8 cellular contexts compared by ENCODE assay signal in the genomic region with DNA sequence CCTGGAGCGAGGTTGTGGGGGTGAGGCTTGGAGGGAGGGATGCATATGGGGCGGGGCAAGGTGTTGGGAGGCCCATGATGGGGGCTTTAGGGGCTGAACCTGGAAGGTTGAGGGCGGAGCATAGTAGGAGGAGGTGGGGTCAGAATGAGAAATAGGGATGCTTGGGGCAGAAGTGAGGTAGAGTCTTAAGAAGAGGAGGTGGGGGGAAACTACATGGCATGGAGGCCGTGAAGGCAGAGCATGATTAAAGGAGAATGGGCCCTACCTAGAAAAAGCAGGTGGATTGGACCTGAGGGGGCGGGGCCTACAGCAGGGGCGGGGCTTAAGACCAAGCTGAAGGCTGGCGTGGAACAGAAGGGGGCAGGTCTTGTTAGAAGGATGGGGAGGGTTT. TPM values are rescaled to one million over a fixed set of nuclear protein-coding genes. Genes with fewer than 3 reads are reported as not detected.
DNase-seq lines count a peak whose midpoint lies in the region; ATAC-seq, FAIRE-seq and TF ChIP-seq lines count a peak whose summit lies in the region.

No MANE protein-coding gene starts in this region.

- H3K4me3 Mint-ChIP-seq in WTC11, result peak overlapping the region; percentile 55

- no peak overlapping the region for H2BK120ac ChIP-seq in H1 (replicated peaks; ENCODE audit: low read depth, low read length)

- no peak for FAIRE-seq in H1 (lab: Jason Lieb, UNC)

- H3K27me3 ChIP-seq in DOHH2 (ENCODE audit: control insufficient read depth, low read length) (no peaks in the 10 kb centered on the region), HUES6 (ENCODE audit: control insufficient read depth, insufficient read depth, low read length) (no peaks in the 10 kb centered on the region), H1 (replicated peaks in 1 of 4; ENCODE audit: control insufficient read depth in 3 of 4, extremely low read depth in 1 of 4, insufficient read depth in 3 of 4, low read length in 3 of 4) (no peaks in the 10 kb centered on the region), parathyroid adenoma (ENCODE audit: control insufficient read depth, insufficient read depth, low read length) (no peaks in the 10 kb centered on the region)

- whole genome bisulfite sequencing in H1 (ENCODE audit: extremely low coverage in 1 of 2, insufficient coverage in 1 of 2, insufficient read length in 1 of 2, insufficient replicate concordance in 2 of 2, low coverage in 1 of 2, low lambda C conversion rate in 2 of 2, missing lambda C conversion rate in 1 of 2), 2 experiments, result 29% methylated on average over 4 of the region's 7 CpGs; no CpG with 5 or more reads in 1 of the 2 experiments

- peak; percentile 90 for DNase-seq in WTC11 (ENCODE audit: low spot score)
- peak in 1 of 2 experiments; percentile 83 for DNase-seq in H1 (ENCODE audit: low read depth in 1 of 2, low spot score in 2 of 2)
- no peak for DNase-seq in superior temporal gyrus (ENCODE audit: extremely low spot score)

- CTCF ChIA-PET in WTC11 (lab: Charles Lee) (interaction anchor here (0.5 to 3.5 kb wide), 8 partner anchors 8 to 141 kb away, joined by 3 to 20 read pairs (median 3); no protein-coding TSS in a partner anchor), H1 (lab: Charles Lee; ENCODE audit: partially characterized antibody) (interaction anchor here (1.0 to 3.3 kb wide), 3 partner anchors 9 to 84 kb away, joined by 4 to 11 read pairs (median 9); no protein-coding TSS in a partner anchor)

- H3K27me3 Mint-ChIP-seq in WTC11 (ENCODE audit: low read depth), result no peaks in the 10 kb centered on the region; the same call in none of the 2 replicates

- H3K9ac ChIP-seq in HUES6 (ENCODE audit: low read length), result no peak overlapping the region
- no peak overlapping the region for H3K9ac ChIP-seq in H1 (replicated peaks in 1 of 4; ENCODE audit: extremely low read depth in 1 of 4, low read depth in 3 of 4, low read length in 3 of 4)
- no peak overlapping the region for H3K9ac ChIP-seq in parathyroid adenoma

- no peaks in the 10 kb centered on the region for H3K9me2 ChIP-seq in DOHH2 (replicated peaks; ENCODE audit: control insufficient read depth, low read length)

- H2AK5ac ChIP-seq in H1 (ENCODE audit: low read depth, low read length), result no peak overlapping the region

- H3K9me3 ChIP-seq in DOHH2 (ENCODE audit: control insufficient read depth, insufficient read depth, low read length) (no peaks in the 10 kb centered on the region), HUES6 (ENCODE audit: control insufficient read depth, insufficient read depth, low read depth, low read length) (no peaks in the 10 kb centered on the region), H1 (ENCODE audit: insufficient read depth in 2 of 2, low read depth in 1 of 2, low read length in 1 of 2) (no peaks in the 10 kb centered on the region), parathyroid adenoma (ENCODE audit: control insufficient read depth, low read length) (no peaks in the 10 kb centered on the region)

- TF ChIP-seq POLR2A in H1 (IDR thresholded peaks at IDR 0.05; ENCODE audit: control extremely low read depth in 1 of 2, low read depth in 2 of 2, low read length in 2 of 2), result no peak

- H2AFZ ChIP-seq in H1 (ENCODE audit: low read length) (no peak overlapping the region), parathyroid adenoma (no peak overlapping the region)

- no peak for TF ChIP-seq RAD21 in H1 (IDR thresholded peaks at IDR 0.05 in 1 of 2, conservative IDR thresholded peaks at IDR 0.05 in 1 of 2; ENCODE audit: low read depth in 2 of 2, low read length in 2 of 2)

- H2BK20ac ChIP-seq in H1 (ENCODE audit: low read length), result no peak overlapping the region

- H3K27ac ChIP-seq in DOHH2 (ENCODE audit: low read depth, low read length) (no peak overlapping the region; the same call in 1 of the 2 replicates), HUES6 (ENCODE audit: low read depth, low read length) (no peak overlapping the region), H1 (ENCODE audit: low read depth, low read length) (no peak overlapping the region), parathyroid adenoma (no peak overlapping the region)

- peak overlapping the region; percentile 76 for H3K27ac Mint-ChIP-seq in WTC11

- H2BK5ac ChIP-seq in H1 (ENCODE audit: low read depth, low read length), result no peak overlapping the region

- H3K23me2 ChIP-seq in H1 (ENCODE audit: low read depth, low read length), result no peaks in the 10 kb centered on the region

- no peaks in the 10 kb centered on the region for H3K9me3 Mint-ChIP-seq in WTC11

- H4K8ac ChIP-seq in H1 (ENCODE audit: extremely low read depth, insufficient read depth, low read length), result no peak overlapping the region

- no peak overlapping the region for H2BK15ac ChIP-seq in H1 (ENCODE audit: low read length)

- H3K18ac ChIP-seq in H1 (ENCODE audit: extremely low read depth, low read length), result no peak overlapping the region; the same call in 1 of the 2 replicates

- H3K36me3 ChIP-seq in DOHH2 (ENCODE audit: control insufficient read depth, low read length) (peaks cover 49% of the 10 kb centered on the region), HUES6 (ENCODE audit: control insufficient read depth, insufficient read depth, low read length) (peaks cover 45% of the 10 kb centered on the region), H1 (ENCODE audit: control insufficient read depth in 2 of 4, insufficient read depth in 4 of 4, low read length in 3 of 4) (peaks cover 12 to 37% (median 31%) of the 10 kb centered on the region in 4 experiments), parathyroid adenoma (ENCODE audit: control insufficient read depth, insufficient read depth, low read length) (no peaks in the 10 kb centered on the region)

- H3K79me2 ChIP-seq in DOHH2 (ENCODE audit: control insufficient read depth, low read length) (peaks cover 13% of the 10 kb centered on the region), H1 (ENCODE audit: control insufficient read depth in 1 of 2, insufficient read depth in 2 of 2, low read length in 2 of 2) (no peaks in the 10 kb centered on the region), parathyroid adenoma (no peaks in the 10 kb centered on the region)

- no peak overlapping the region for H3K4ac ChIP-seq in H1 (replicated peaks; ENCODE audit: insufficient read length, low read depth, low read length)

- H3F3A ChIP-seq in DOHH2 (ENCODE audit: control insufficient read depth, insufficient read depth), result 0 out of 2 replicates have a peak, but pooled peaks cover 5% of the 10 kb centered on the region

- H3K56ac ChIP-seq in H1 (replicated peaks; ENCODE audit: insufficient read length, low read depth, low read length), result no peak overlapping the region

- H3K36me3 Mint-ChIP-seq in WTC11, result peaks cover 27% of the 10 kb centered on the region

- H4K91ac ChIP-seq in H1 (replicated peaks; ENCODE audit: insufficient read length, low read length), result no peak overlapping the region

- no peaks in the 10 kb centered on the region; the same call in 1 of the 2 replicates for H3K79me1 ChIP-seq in H1 (ENCODE audit: low read depth, low read length)

- H3K4me3 ChIP-seq in DOHH2 (ENCODE audit: low read length) (peak overlapping the region; percentile 64), HUES6 (ENCODE audit: low read depth, low read length) (peak overlapping the region; percentile 24), H1 (ENCODE audit: extremely low read depth in 1 of 4, insufficient read depth in 2 of 4, low read depth in 3 of 4, low read length in 4 of 4) (peak overlapping the region; percentile 14 to 52 (median 27); a peak in 6 of 8 replicates), parathyroid adenoma (ENCODE audit: low read depth, low read length) (peak overlapping the region; percentile 2)

- no peak overlapping the region for H3K14ac ChIP-seq in H1 (ENCODE audit: insufficient read length)

- H3K4me2 ChIP-seq in DOHH2 (ENCODE audit: low read length) (peak overlapping the region; percentile 63), H1 (ENCODE audit: insufficient read depth in 1 of 2, low read depth in 2 of 2, low read length in 2 of 2) (peak overlapping the region; percentile 18 to 65; a peak in 3 of 4 replicates), parathyroid adenoma (ENCODE audit: low read length) (no peak overlapping the region)

- H2BK12ac ChIP-seq in H1 (ENCODE audit: low read depth, low read length), result no peak overlapping the region

- ATAC-seq in WTC11 (peak; percentile 83), GM18861 (IDR thresholded peaks at IDR 0.05; ENCODE audit: unreplicated experiment) (no peak), GM19351 (IDR thresholded peaks at IDR 0.05; ENCODE audit: unreplicated experiment) (no peak)

- no peak for TF ChIP-seq EP300 in H1 (IDR thresholded peaks at IDR 0.05; ENCODE audit: borderline replicate concordance in 1 of 2, low read depth in 2 of 2, low read length in 2 of 2)

- POLR2A ChIA-PET in WTC11 (lab: Charles Lee) (interaction anchor here (0.7 to 1.0 kb wide), 2 partner anchors 9 to 48 kb away, joined by 3 to 4 read pairs; partner anchors contain the start of gene KCNC3), H1 (lab: Charles Lee; ENCODE audit: partially characterized antibody) (interaction anchor here (1.7 to 1.9 kb wide), 2 partner anchors 10 to 44 kb away, joined by 5 to 7 read pairs; no protein-coding TSS in a partner anchor)

- H3K23ac ChIP-seq in H1 (ENCODE audit: insufficient read length), result no peak overlapping the region

- no peak overlapping the region for H4K5ac ChIP-seq in H1 (ENCODE audit: insufficient read length, low read depth, low read length)

- H3K4me1 Mint-ChIP-seq in WTC11, result peaks cover 3% of the 10 kb centered on the region; the same call in 1 of the 2 replicates

- peaks cover 16% of the 10 kb centered on the region for H3K4me1 ChIP-seq in DOHH2 (ENCODE audit: control insufficient read depth, low read length)
- H3K4me1 ChIP-seq in HUES6 (ENCODE audit: control insufficient read depth, insufficient read depth, low read length), result no peaks in the 10 kb centered on the region
- H3K4me1 ChIP-seq in H1 (replicated peaks in 1 of 4; ENCODE audit: control insufficient read depth in 3 of 4, insufficient read depth in 4 of 4, low read length in 3 of 4), result peaks cover 0 to 4% (median 1%) of the 10 kb centered on the region in 4 experiments; a peak in 3 of 7 replicates
- no peaks in the 10 kb centered on the region for H3K4me1 ChIP-seq in parathyroid adenoma

- H4K20me1 ChIP-seq in DOHH2 (ENCODE audit: control insufficient read depth, insufficient read depth, low read depth, low read length), result peaks cover 5% of the 10 kb centered on the region; the same call in 1 of the 2 replicates
- peaks cover 5% of the 10 kb centered on the region in 2 experiments for H4K20me1 ChIP-seq in H1 (replicated peaks in 1 of 2; ENCODE audit: control insufficient read depth in 1 of 2, insufficient read depth in 2 of 2, low read length in 2 of 2)

- TF ChIP-seq CTCF in DOHH2 (IDR thresholded peaks at IDR 0.05; ENCODE audit: low read depth, low read length, poor library complexity, severe bottlenecking) (no peak), WTC11 (IDR thresholded peaks at IDR 0.05) (no peak), H1 (IDR thresholded peaks at IDR 0.05; ENCODE audit: control extremely low read depth in 1 of 3, insufficient read depth in 1 of 3, low read depth in 1 of 3, low read length in 3 of 3) (no peak), parathyroid adenoma (IDR thresholded peaks at IDR 0.05) (no peak)

RNA-seq across cellular contexts. Expression of gene NR1H2, which starts 0.8 kb away (rescaled TPM):
- total RNA-seq in WTC11 (2021), result 40.5 to 45.8 TPM (median 41.0 TPM) in 3 replicates
- total RNA-seq in H1 (2021; fragmentation: NEBNext Ultra II Directional; extraction: Animal tissue kit (Norgen Biotek cat#: 25700)), result 40.3 and 41.4 TPM in 2 replicates
- polyA plus RNA-seq in H1 (2011; rRNA removed), result 47.5 and 61.5 TPM in 2 replicates
- polyA plus RNA-seq in H1 (2011; cell fraction: cytosol; rRNA removed), result 43.0 TPM
- 70.3 TPM for polyA plus RNA-seq in H1 (2011; cell fraction: nucleus; rRNA removed)
- 22.3 to 39.2 TPM (median 34.3 TPM) in 4 replicates for polyA plus RNA-seq in H1 (2012, experiment 1 of 2)
- polyA plus RNA-seq in H1 (2012, experiment 2 of 2), result 33.5 TPM
- polyA plus RNA-seq in H1 (2013, experiment 1 of 2), result 19.2 TPM
- polyA plus RNA-seq in H1 (2013, experiment 2 of 2), result 18.0 TPM
- polyA minus RNA-seq in H1 (2011; rRNA and poly(A)+ RNA removed), result 20.3 and 22.8 TPM in 2 replicates
- 21.5 TPM for polyA minus RNA-seq in H1 (2011; cell fraction: cytosol; rRNA and poly(A)+ RNA removed)
- 25.5 TPM for polyA minus RNA-seq in H1 (2011; cell fraction: nucleus; rRNA and poly(A)+ RNA removed)

RNA-seq across cellular contexts. Expression of gene POLD1, which starts 7.1 kb away (rescaled TPM):
- total RNA-seq in WTC11 (2021), result 163 to 179 TPM (median 178 TPM) in 3 replicates
- total RNA-seq in H1 (2021; fragmentation: NEBNext Ultra II Directional; extraction: Animal tissue kit (Norgen Biotek cat#: 25700)), result 141 and 149 TPM in 2 replicates
- 142 and 191 TPM in 2 replicates for polyA plus RNA-seq in H1 (2011; rRNA removed)
- polyA plus RNA-seq in H1 (2011; cell fraction: cytosol; rRNA removed), result 136 TPM
- 435 TPM for polyA plus RNA-seq in H1 (2011; cell fraction: nucleus; rRNA removed)
- polyA plus RNA-seq in H1 (2012, experiment 1 of 2), result 86.1 to 170 TPM (median 149 TPM) in 4 replicates
- 109 TPM for polyA plus RNA-seq in H1 (2012, experiment 2 of 2)
- 81.0 TPM for polyA plus RNA-seq in H1 (2013, experiment 1 of 2)
- polyA plus RNA-seq in H1 (2013, experiment 2 of 2), result 72.1 TPM
- 57.8 and 65.0 TPM in 2 replicates for polyA minus RNA-seq in H1 (2011; rRNA and poly(A)+ RNA removed)
- polyA minus RNA-seq in H1 (2011; cell fraction: cytosol; rRNA and poly(A)+ RNA removed), result 137 TPM
- 137 TPM for polyA minus RNA-seq in H1 (2011; cell fraction: nucleus; rRNA and poly(A)+ RNA removed)

RNA-seq across cellular contexts. Expression of gene NAPSA, which starts 11.6 kb away (rescaled TPM):
- 2.4 to 3.1 TPM (median 2.7 TPM) in 3 replicates for total RNA-seq in WTC11 (2021)
- 0.71 and 1.1 TPM in 2 replicates for total RNA-seq in H1 (2021; fragmentation: NEBNext Ultra II Directional; extraction: Animal tissue kit (Norgen Biotek cat#: 25700))
- polyA plus RNA-seq in H1 (2011; rRNA removed), result 0.73 and 0.93 TPM in 2 replicates
- polyA plus RNA-seq in H1 (2011; cell fraction: cytosol; rRNA removed), result 0.89 TPM
- polyA plus RNA-seq in H1 (2011; cell fraction: nucleus; rRNA removed), result 3.3 TPM
- polyA plus RNA-seq in H1 (2012, experiment 1 of 2), result 0.40 to 1.0 TPM (median 0.84 TPM) in 4 replicates
- polyA plus RNA-seq in H1 (2012, experiment 2 of 2), result 0.72 TPM
- polyA plus RNA-seq in H1 (2013, experiment 1 of 2), result 0.71 TPM
- polyA plus RNA-seq in H1 (2013, experiment 2 of 2), result 0.63 TPM
- polyA minus RNA-seq in H1 (2011; rRNA and poly(A)+ RNA removed), result 0.15 and 0.35 TPM in 2 replicates
- 0.73 TPM for polyA minus RNA-seq in H1 (2011; cell fraction: cytosol; rRNA and poly(A)+ RNA removed)
- 1.00 TPM for polyA minus RNA-seq in H1 (2011; cell fraction: nucleus; rRNA and poly(A)+ RNA removed)

RNA-seq across cellular contexts. Expression of gene SPIB, which starts 41.7 kb away (rescaled TPM):
- total RNA-seq in WTC11 (2021), result 3.1 to 4.7 TPM (median 3.7 TPM) in 3 replicates
- total RNA-seq in H1 (2021; fragmentation: NEBNext Ultra II Directional; extraction: Animal tissue kit (Norgen Biotek cat#: 25700)), result 9.6 and 11.1 TPM in 2 replicates
- 11.8 and 17.4 TPM in 2 replicates for polyA plus RNA-seq in H1 (2011; rRNA removed)
- polyA plus RNA-seq in H1 (2011; cell fraction: cytosol; rRNA removed), result 6.7 TPM
- 11.2 TPM for polyA plus RNA-seq in H1 (2011; cell fraction: nucleus; rRNA removed)
- polyA plus RNA-seq in H1 (2012, experiment 1 of 2), result 6.5 to 13.3 TPM (median 10.4 TPM) in 4 replicates
- polyA plus RNA-seq in H1 (2012, experiment 2 of 2), result 7.3 TPM
- polyA plus RNA-seq in H1 (2013, experiment 1 of 2), result 13.0 TPM
- polyA plus RNA-seq in H1 (2013, experiment 2 of 2), result 14.7 TPM
- 3.5 and 5.2 TPM in 2 replicates for polyA minus RNA-seq in H1 (2011; rRNA and poly(A)+ RNA removed)
- 3.7 TPM for polyA minus RNA-seq in H1 (2011; cell fraction: cytosol; rRNA and poly(A)+ RNA removed)
- polyA minus RNA-seq in H1 (2011; cell fraction: nucleus; rRNA and poly(A)+ RNA removed), result 2.6 TPM

RNA-seq across cellular contexts. Expression of gene KCNC3, which starts 47.9 kb away (rescaled TPM):
- total RNA-seq in WTC11 (2021), result 8.5 to 10.1 TPM (median 10.0 TPM) in 3 replicates
- total RNA-seq in H1 (2021; fragmentation: NEBNext Ultra II Directional; extraction: Animal tissue kit (Norgen Biotek cat#: 25700)), result 7.2 and 8.5 TPM in 2 replicates
- polyA plus RNA-seq in H1 (2011; rRNA removed), result 3.9 and 6.3 TPM in 2 replicates
- polyA plus RNA-seq in H1 (2011; cell fraction: cytosol; rRNA removed), result 3.0 TPM
- 20.7 TPM for polyA plus RNA-seq in H1 (2011; cell fraction: nucleus; rRNA removed)
- polyA plus RNA-seq in H1 (2012, experiment 1 of 2), result 9.3 to 12.8 TPM (median 11.1 TPM) in 4 replicates
- 5.4 TPM for polyA plus RNA-seq in H1 (2012, experiment 2 of 2)
- 4.5 TPM for polyA plus RNA-seq in H1 (2013, experiment 1 of 2)
- 4.0 TPM for polyA plus RNA-seq in H1 (2013, experiment 2 of 2)
- polyA minus RNA-seq in H1 (2011; rRNA and poly(A)+ RNA removed), result 3.3 and 3.8 TPM in 2 replicates
- 6.0 TPM for polyA minus RNA-seq in H1 (2011; cell fraction: cytosol; rRNA and poly(A)+ RNA removed)
- 7.3 TPM for polyA minus RNA-seq in H1 (2011; cell fraction: nucleus; rRNA and poly(A)+ RNA removed)

Comparison
In these comparisons a context has a peak if more than half of its experiments do, and no peak if none do; other contexts are left out.
1. H3K4me3 ChIP-seq: peak in every context shown above with its lines; median percentile 64 in DOHH2; 27 in H1; 24 in HUES6; 2 in parathyroid adenoma.